ENCODE assay signal across 18 cellular contexts in genomic region chr1:62159940-62160348, GRCh38. TPM values are rescaled to one million over a fixed set of nuclear protein-coding genes. Genes with fewer than 3 reads are reported as not detected.
DNase-seq lines count a peak whose midpoint lies in the region; ATAC-seq lines count a peak whose summit lies in the region.
"Had no signal": no experiment of that assay in that cellular context is flagged by ENCODE, and none has a peak within 500 bp of the region (broad histone marks: within the 10 kb centered on the region; RNA-seq: fewer than 3 reads in every experiment).

No MANE protein-coding gene starts in this region.

- H3K14ac ChIP-seq in neuronal stem cell (ENCODE audit: low read length): no peak overlapping the region

- H2BK15ac ChIP-seq in neuronal stem cell (ENCODE audit: low read length): no peak overlapping the region

- no peaks in the 10 kb centered on the region for H3K4me1 Mint-ChIP-seq in activated CD4-positive, alpha-beta memory T cell treated with anti-CD3 and anti-CD28 coated beads for 36 hours (ENCODE audit: low read depth)
- H3K4me1 Mint-ChIP-seq: activated CD4-positive, alpha-beta T cell treated with anti-CD3 and anti-CD28 coated beads for 36 hours; immature natural killer cell had no signal

- no peak overlapping the region for H3K23ac ChIP-seq in neuronal stem cell (ENCODE audit: low read depth, low read length, poor library complexity)

- no peak overlapping the region for H2BK120ac ChIP-seq in neuronal stem cell (ENCODE audit: low read depth, low read length)

- no peak overlapping the region for H3K9ac ChIP-seq in neuronal stem cell (ENCODE audit: low read depth, low read length, poor library complexity)

- H3K4ac ChIP-seq in neuronal stem cell (ENCODE audit: low read length): no peak overlapping the region

- no peaks in the 10 kb centered on the region for H3K9me3 ChIP-seq in neuronal stem cell (replicated peaks in 1 of 2; ENCODE audit: control insufficient read depth in 2 of 2, insufficient read depth in 1 of 2, low read depth in 1 of 2, low read length in 2 of 2)
- H3K9me3 ChIP-seq: gastroesophageal sphincter, vagina had no signal

- no peak overlapping the region for H3K27ac ChIP-seq in neuronal stem cell (replicated peaks; ENCODE audit: low read length)
- H3K27ac ChIP-seq: gastroesophageal sphincter, vagina had no signal

- H3K36me3 Mint-ChIP-seq in activated CD4-positive, alpha-beta memory T cell treated with anti-CD3 and anti-CD28 coated beads for 36 hours: no peaks in the 10 kb centered on the region
- H3K36me3 Mint-ChIP-seq: immature natural killer cell had no signal

- no peak overlapping the region for H4K91ac ChIP-seq in neuronal stem cell (ENCODE audit: low read depth, low read length, poor library complexity)

- no peak overlapping the region for H2AK5ac ChIP-seq in neuronal stem cell (ENCODE audit: low read depth, low read length)

- H3K27me3 ChIP-seq in neuronal stem cell (ENCODE audit: control insufficient read depth in 3 of 3, insufficient read depth in 3 of 3, low read depth in 1 of 3, low read length in 3 of 3): no peaks in the 10 kb centered on the region
- H3K27me3 ChIP-seq: gastroesophageal sphincter, vagina had no signal

- H3K36me3 ChIP-seq in neuronal stem cell (replicated peaks in 1 of 2; ENCODE audit: control insufficient read depth in 2 of 2, insufficient read depth in 2 of 2, low read length in 2 of 2): no peaks in the 10 kb centered on the region
- H3K36me3 ChIP-seq: vagina had no signal

- H3K9me3 Mint-ChIP-seq in activated CD4-positive, alpha-beta memory T cell treated with anti-CD3 and anti-CD28 coated beads for 36 hours: no peaks in the 10 kb centered on the region
- H3K9me3 Mint-ChIP-seq: activated T-cell treated with anti-CD3 and anti-CD28 coated beads, Interleukin-2, amount 50 U/mL, for 24 hours; immature natural killer cell had no signal

- H3K4me1 ChIP-seq in neuronal stem cell (ENCODE audit: control insufficient read depth in 2 of 2, insufficient read depth in 1 of 2, low read depth in 1 of 2, low read length in 2 of 2): no peaks in the 10 kb centered on the region
- H3K4me1 ChIP-seq: gastroesophageal sphincter, vagina had no signal

- no peak overlapping the region for H3K18ac ChIP-seq in neuronal stem cell (ENCODE audit: low read length)

- H3K4me3 Mint-ChIP-seq in activated CD4-positive, alpha-beta memory T cell treated with anti-CD3 and anti-CD28 coated beads for 36 hours: no peak overlapping the region
- H3K4me3 Mint-ChIP-seq: activated CD4-positive, alpha-beta T cell treated with anti-CD3 and anti-CD28 coated beads for 36 hours; activated T-cell treated with anti-CD3 and anti-CD28 coated beads, Interleukin-2, amount 50 U/mL, for 24 hours; immature natural killer cell had no signal

- no peak overlapping the region for H2BK12ac ChIP-seq in neuronal stem cell (ENCODE audit: low read length)

- no peak overlapping the region for H4K8ac ChIP-seq in neuronal stem cell (ENCODE audit: low read depth, low read length)

- no peaks in the 10 kb centered on the region for H3K27me3 Mint-ChIP-seq in activated CD4-positive, alpha-beta memory T cell treated with anti-CD3 and anti-CD28 coated beads for 36 hours
- H3K27me3 Mint-ChIP-seq: activated CD4-positive, alpha-beta T cell treated with anti-CD3 and anti-CD28 coated beads for 36 hours; activated T-cell treated with anti-CD3 and anti-CD28 coated beads, Interleukin-2, amount 50 U/mL, for 24 hours had no signal

- no peak overlapping the region for H3K27ac Mint-ChIP-seq in activated CD4-positive, alpha-beta memory T cell treated with anti-CD3 and anti-CD28 coated beads for 36 hours
- H3K27ac Mint-ChIP-seq: activated CD4-positive, alpha-beta T cell treated with anti-CD3 and anti-CD28 coated beads for 36 hours; immature natural killer cell had no signal

- H2AFZ ChIP-seq in neuronal stem cell (ENCODE audit: low read length): no peak overlapping the region

- H3K4me3 ChIP-seq in neuronal stem cell (ENCODE audit: low read length in 2 of 2): no peak overlapping the region
- H3K4me3 ChIP-seq: gastroesophageal sphincter, vagina had no signal

- ATAC-seq in GM19351 (IDR thresholded peaks at IDR 0.05; ENCODE audit: unreplicated experiment): peak; percentile 84
- ATAC-seq in GM21825 (IDR thresholded peaks at IDR 0.05; ENCODE audit: unreplicated experiment): peak; percentile 79
- ATAC-seq in HG03432 (IDR thresholded peaks at IDR 0.05; ENCODE audit: unreplicated experiment): peak; percentile 86
- ATAC-seq in HG02840 (IDR thresholded peaks at IDR 0.05; ENCODE audit: low FRiP score, unreplicated experiment): no peak
- ATAC-seq: activated CD4-positive, alpha-beta T cell treated with anti-CD3 and anti-CD28 coated beads for 36 hours; gastroesophageal sphincter; sciatic nerve had no signal

- H3K79me1 ChIP-seq in neuronal stem cell (ENCODE audit: low read depth, low read length): no peaks in the 10 kb centered on the region

- POLR2A ChIA-PET in activated CD4-positive, alpha-beta memory T cell treated with anti-CD3 and anti-CD28 coated beads for 36 hours (lab: Charles Lee): no interaction called here

- intact Hi-C loops in activated CD4-positive, alpha-beta memory T cell treated with anti-CD3 and anti-CD28 coated beads for 36 hours (cut with micrococcal nuclease): no loop called here

- CTCF ChIA-PET in activated CD4-positive, alpha-beta memory T cell treated with anti-CD3 and anti-CD28 coated beads for 36 hours (lab: Charles Lee): interaction anchor here (0.5 to 1.0 kb wide), 2 partner anchors 16 to 77 kb away, joined by 3 read pairs; no protein-coding TSS in a partner anchor

- DNase-seq in activated CD4-positive, alpha-beta memory T cell treated with anti-CD3 and anti-CD28 coated beads for 36 hours: no peak
- no peak for DNase-seq in NCI-H1417 treated with DMSO at 0.1 percent for 48 hours (lab: John Stamatoyannopoulos, UW)
- no peak for DNase-seq in neuronal stem cell (ENCODE audit: low spot score)
- DNase-seq: activated CD4-positive, alpha-beta T cell treated with anti-CD3 and anti-CD28 coated beads for 36 hours; activated T-cell treated with anti-CD3 and anti-CD28 coated beads, Interleukin-2, amount 50 U/mL, for 24 hours; cerebellar nuclear complex; EL; HCEC 1CT; immature natural killer cell; NCI-H2081 treated with DMSO at 0.1 percent for 48 hours; stimulated activated CD4-positive, alpha-beta T cell treated with anti-CD3 and anti-CD28 coated beads, Interleukin-4, amount 100 ng/mL, for 24 hours had no signal

- WGBS in neuronal stem cell (ENCODE audit: extremely low coverage in 2 of 2, insufficient read length in 2 of 2, insufficient replicate concordance in 1 of 2), 2 donors: no CpG with 5 or more reads among the region's 6 CpGs

- H3K4me2 ChIP-seq in neuronal stem cell (ENCODE audit: insufficient read depth, low read length, poor library complexity, severe bottlenecking): no peak overlapping the region

- H2BK5ac ChIP-seq in neuronal stem cell (ENCODE audit: low read length): no peak overlapping the region

RNA-seq across cellular contexts. Expression of gene L1TD1, which starts 34.7 kb away (rescaled TPM):
- total RNA-seq in activated CD4-positive, alpha-beta memory T cell treated with anti-CD3 and anti-CD28 coated beads for 36 hours: not detected
- polyA plus RNA-seq in neuronal stem cell (2013, experiment 1 of 2): 19.1 TPM
- polyA plus RNA-seq in neuronal stem cell (2013, experiment 2 of 2): 19.3 TPM
- total RNA-seq: vagina had no signal
- polyA plus RNA-seq: immature natural killer cell had no signal
